In genomic region chr2:221002101-221002500, GRCh38 we compare ENCODE assay signal across 33 cellular contexts.
"Had no signal": no experiment of that assay in that cellular context is flagged by ENCODE, and none has a peak within 500 bp of the region (broad histone marks: within the 10 kb centered on the region; RNA-seq: fewer than 3 reads in every experiment).

No MANE protein-coding gene starts in this region.

- H3K27me3 ChIP-seq: ascending aorta, cardiac muscle cell had no signal

- H3K4me1 ChIP-seq: ascending aorta had no signal

- H3K27ac ChIP-seq: ascending aorta, cardiac muscle cell, WERI-Rb-1 had no signal

- H3K9me3 ChIP-seq: ascending aorta had no signal

- ATAC-seq: activated CD4-positive, alpha-beta T cell treated with anti-CD3 and anti-CD28 coated beads for 36 hours; activated CD4-positive, CD25-positive, alpha-beta regulatory T cell treated with anti-CD3 and anti-CD28 coated beads, Interleukin-2, amount 50 U/mL, for 24 hours; activated CD8-positive, alpha-beta memory T cell treated with anti-CD3 and anti-CD28 coated beads, Interleukin-2, amount 10 ng/mL, durations not matched to agents 7 days and 5 days; activated CD8-positive, alpha-beta T cell treated with anti-CD3 and anti-CD28 coated beads, Interleukin-2, amount 10 ng/mL, durations not matched to agents 7 days and 5 days; activated naive CD8-positive, alpha-beta T cell treated with anti-CD3 and anti-CD28 coated beads, Interleukin-2, amount 50 U/mL, for 24 hours; WTC11 had no signal

- H3K36me3 ChIP-seq: ascending aorta, cardiac muscle cell, WERI-Rb-1 had no signal

- FAIRE-seq: bronchial epithelial cell, TTC549 had no signal

- DNase-seq: activated CD4-positive, alpha-beta memory T cell treated with anti-CD3 and anti-CD28 coated beads, Interleukin-2, amount 10 ng/mL, durations not matched to agents 7 days and 5 days; activated CD4-positive, alpha-beta T cell treated with anti-CD3 and anti-CD28 coated beads for 1 hour; activated CD4-positive, alpha-beta T cell treated with anti-CD3 and anti-CD28 coated beads for 36 hours; activated CD4-positive, alpha-beta T cell treated with anti-CD3 and anti-CD28 coated beads for 48 hours; activated CD4-positive, alpha-beta T cell treated with anti-CD3 and anti-CD28 coated beads, Interleukin-2, amount 10 ng/mL, durations not matched to agents 7 days and 5 days; activated CD4-positive, alpha-beta T cell treated with anti-CD3 and anti-CD28 coated beads, Interleukin-2, amount 50 U/mL, for 48 hours; activated CD4-positive, CD25-positive, alpha-beta regulatory T cell; activated CD8-positive, alpha-beta memory T cell treated with anti-CD3 and anti-CD28 coated beads for 24 hours; activated CD8-positive, alpha-beta memory T cell treated with anti-CD3 and anti-CD28 coated beads, Interleukin-2, amount 10 ng/mL, durations not matched to agents 7 days and 5 days; activated CD8-positive, alpha-beta memory T cell treated with anti-CD3 and anti-CD28 coated beads, Interleukin-2, amount 50 U/mL, for 48 hours; activated CD8-positive, alpha-beta T cell treated with anti-CD3 and anti-CD28 coated beads, Interleukin-2, amount 10 ng/mL, durations not matched to agents 7 days and 5 days; activated effector memory CD4-positive, alpha-beta T cell treated with Interleukin-2 at 50 U/mL for 16 hours; activated gamma-delta T cell; activated naive CD4-positive, alpha-beta T cell treated with anti-CD3 and anti-CD28 coated beads, Interleukin-2, amount 10 ng/mL, durations not matched to agents 7 days and 5 days; activated naive CD4-positive, alpha-beta T cell treated with Interleukin-2 at 50 U/mL for 16 hours; activated naive CD8-positive, alpha-beta T cell treated with anti-CD3 and anti-CD28 coated beads, Interleukin-2, amount 10 ng/mL, durations not matched to agents 7 days and 5 days; activated naive CD8-positive, alpha-beta T cell treated with anti-CD3 and anti-CD28 coated beads, Interleukin-2, amount 50 U/mL, for 24 hours; activated T-cell treated with anti-CD3 and anti-CD28 coated beads, Interleukin-2, amount 50 U/mL, for 24 hours; activated T-cell treated with anti-CD3 and anti-CD28 coated beads, Interleukin-2, amount 50 U/mL, for 48 hours; amygdala; anterior cingulate cortex; caudate nucleus; cerebellar nuclear complex; T-helper 1 cell; T-helper 2 cell; T-helper 9 cell; WERI-Rb-1 had no signal

- H3K4me3 ChIP-seq: ascending aorta, cardiac muscle cell had no signal
